28 cellular contexts compared by ENCODE assay signal in genomic region chr5:177982956-177983355, GRCh38. TPM values are rescaled to one million over a fixed set of nuclear protein-coding genes. Genes with fewer than 3 reads are reported as not detected.
"Had no signal": no experiment of that assay in that cellular context is flagged by ENCODE, and none has a peak within 500 bp of the region (broad histone marks: within the 10 kb centered on the region; RNA-seq: fewer than 3 reads in every experiment).

No MANE protein-coding gene starts in this region.

- H3K4me3 ChIP-seq: dorsolateral prefrontal cortex, gastrocnemius medialis, hepatocyte, lower lobe of right lung, prostate gland, right atrium auricular region, smooth muscle cell, stomach, thyroid gland, upper lobe of left lung had no signal

- DNase-seq: dorsolateral prefrontal cortex; effector CD4-positive, alpha-beta T cell; foreskin fibroblast; gastrocnemius medialis; head of caudate nucleus; immature natural killer cell; left ventricle myocardium superior; lower lobe of right lung; naive thymus-derived CD8-positive, alpha-beta T cell; nephron progenitor cell; occipital lobe; stimulated activated CD4-positive, alpha-beta T cell treated with anti-CD3 and anti-CD28 coated beads, Interleukin-2, amount 100 ng/mL, for 24 hours; stimulated activated CD4-positive, alpha-beta T cell treated with anti-CD3 and anti-CD28 coated beads, Interleukin-4, amount 100 ng/mL, for 24 hours; stimulated activated naive CD4-positive, alpha-beta T cell treated with Interleukin-2 at 50 U/mL for 16 hours; stomach; thyroid gland; upper lobe of left lung had no signal

- H3K27ac ChIP-seq: dorsolateral prefrontal cortex, gastrocnemius medialis, hepatocyte, lower lobe of right lung, prostate gland, right atrium auricular region, stomach, thyroid gland, upper lobe of left lung had no signal

- H3K79me2 ChIP-seq: hepatocyte had no signal

- H3K36me3 ChIP-seq: gastrocnemius medialis, lower lobe of right lung, prostate gland, right atrium auricular region, stomach, thyroid gland, upper lobe of left lung had no signal

- H3K4me2 ChIP-seq: hepatocyte, smooth muscle cell had no signal

- H2AFZ ChIP-seq: hepatocyte had no signal

- H3K27me3 ChIP-seq: hepatocyte had no signal

- H3K9me3 ChIP-seq: gastrocnemius medialis, lower lobe of right lung, prostate gland, right atrium auricular region, stomach, thyroid gland, upper lobe of left lung had no signal

- H3K4me1 ChIP-seq: gastrocnemius medialis, lower lobe of right lung, prostate gland, right atrium auricular region had no signal

RNA-seq across cellular contexts. Expression of gene PROP1, which starts 13.1 kb away (rescaled TPM):
- total RNA-seq: cerebellum; gastrocnemius medialis; glomerular endothelial cell; hepatocyte; left ventricle myocardium superior; lower lobe of right lung; mesenteric fat pad; myocyte; naive thymus-derived CD8-positive, alpha-beta T cell; occipital lobe; prostate gland; right atrium auricular region; sciatic nerve; smooth muscle cell; stomach; subcutaneous adipose tissue; temporal lobe; thyroid gland; upper lobe of left lung had no signal
